In genomic region chr9:6997330-6997729, GRCh38 we compare ENCODE assay signal across 19 cellular contexts.
"Had no signal": no experiment of that assay in that cellular context is flagged by ENCODE, and none has a peak within 500 bp of the region (broad histone marks: within the 10 kb centered on the region; RNA-seq: fewer than 3 reads in every experiment).

No MANE protein-coding gene starts in this region.

- H3K36me3 ChIP-seq: breast epithelium had no signal

- H3K4me3 Mint-ChIP-seq: activated CD4-positive, alpha-beta T cell treated with anti-CD3 and anti-CD28 coated beads, Interleukin-2, amount 10 ng/mL, durations not matched to agents 7 days and 5 days; activated naive CD8-positive, alpha-beta T cell; activated T-cell treated with anti-CD3 and anti-CD28 coated beads, Interleukin-2, amount 50 U/mL, for 72 hours; natural killer cell; stimulated activated naive CD8-positive, alpha-beta T cell treated with anti-CD3 and anti-CD28 coated beads, Interleukin-15, Interleukin-2, amounts not matched to agents 100 ng/mL and 50 ng/mL, for 24 hours had no signal

- H3K4me3 ChIP-seq: breast epithelium, lung, skin epidermis, suprapubic skin had no signal

- H3K36me3 Mint-ChIP-seq: natural killer cell had no signal

- DNase-seq: activated CD4-positive, alpha-beta T cell treated with anti-CD3 and anti-CD28 coated beads, Interleukin-2, amount 10 ng/mL, durations not matched to agents 7 days and 5 days; activated CD8-positive, alpha-beta memory T cell treated with anti-CD3 and anti-CD28 coated beads, Interleukin-2, amount 50 U/mL, for 48 hours; activated gamma-delta T cell treated with Interleukin-2 at 50 U/mL for 16 hours; activated T-cell treated with anti-CD3 and anti-CD28 coated beads, Interleukin-2, amount 50 U/mL, for 72 hours; cerebellar nuclear complex; dermis blood vessel endothelial cell; islet precursor cell; natural killer cell; posterior cingulate gyrus; stimulated activated CD4-positive, alpha-beta T cell treated with anti-CD3 and anti-CD28 coated beads, Interleukin-4, amount 100 ng/mL, for 24 hours; T-helper 9 cell; trophoblast cell had no signal

- H3K4me1 Mint-ChIP-seq: activated CD4-positive, alpha-beta T cell treated with anti-CD3 and anti-CD28 coated beads, Interleukin-2, amount 10 ng/mL, durations not matched to agents 7 days and 5 days had no signal

- ATAC-seq: activated T-cell treated with anti-CD3 and anti-CD28 coated beads, Interleukin-2, amount 50 U/mL, for 72 hours; natural killer cell had no signal

- H3K27me3 ChIP-seq: breast epithelium, suprapubic skin had no signal

- H3K27ac ChIP-seq: breast epithelium, epithelial cell of prostate, skin epidermis, suprapubic skin had no signal

- H3K27me3 Mint-ChIP-seq: activated CD4-positive, alpha-beta T cell treated with anti-CD3 and anti-CD28 coated beads, Interleukin-2, amount 10 ng/mL, durations not matched to agents 7 days and 5 days; activated naive CD8-positive, alpha-beta T cell; stimulated activated naive CD8-positive, alpha-beta T cell treated with anti-CD3 and anti-CD28 coated beads, Interleukin-15, Interleukin-2, amounts not matched to agents 100 ng/mL and 50 ng/mL, for 24 hours had no signal

- H3K27ac Mint-ChIP-seq: activated CD4-positive, alpha-beta T cell treated with anti-CD3 and anti-CD28 coated beads, Interleukin-2, amount 10 ng/mL, durations not matched to agents 7 days and 5 days; activated naive CD8-positive, alpha-beta T cell; activated T-cell treated with anti-CD3 and anti-CD28 coated beads, Interleukin-2, amount 50 U/mL, for 72 hours; stimulated activated naive CD8-positive, alpha-beta T cell treated with anti-CD3 and anti-CD28 coated beads, Interleukin-15, Interleukin-2, amounts not matched to agents 100 ng/mL and 50 ng/mL, for 24 hours had no signal

- H3K4me1 ChIP-seq: breast epithelium, suprapubic skin had no signal

- H3K9me3 ChIP-seq: breast epithelium, suprapubic skin had no signal

- H3K9me3 Mint-ChIP-seq: activated CD4-positive, alpha-beta T cell treated with anti-CD3 and anti-CD28 coated beads, Interleukin-2, amount 10 ng/mL, durations not matched to agents 7 days and 5 days; activated T-cell treated with anti-CD3 and anti-CD28 coated beads, Interleukin-2, amount 50 U/mL, for 72 hours; natural killer cell; stimulated activated naive CD8-positive, alpha-beta T cell treated with anti-CD3 and anti-CD28 coated beads, Interleukin-15, Interleukin-2, amounts not matched to agents 100 ng/mL and 50 ng/mL, for 24 hours had no signal
